Comparison of ENCODE assay signal across 1 cellular context in the genomic region with DNA sequence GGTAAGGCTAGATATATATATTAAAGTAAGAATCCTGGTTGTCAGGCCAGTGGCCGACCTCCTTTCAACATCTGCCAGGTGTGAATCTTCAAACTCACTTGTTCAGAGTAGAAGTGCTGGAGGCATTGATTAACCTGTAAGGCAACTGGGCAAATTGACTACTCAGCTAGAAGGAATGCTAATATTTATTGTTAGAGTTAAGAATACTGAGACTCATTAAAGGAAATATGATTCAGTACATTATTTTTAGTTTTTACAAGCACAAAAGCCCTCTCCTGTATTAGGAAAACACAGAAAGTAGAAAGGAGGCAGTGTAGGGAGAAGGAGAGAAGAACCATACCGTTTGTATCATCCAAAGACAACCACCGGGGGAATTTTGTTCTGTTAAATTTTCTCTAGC.
TF ChIP-seq lines count a peak whose summit lies in the region.

No MANE protein-coding gene starts in this region.

TF ChIP-seq in GM12878, 131 proteins besides CTCF, POLR2A, EP300 and RAD21:
- TF ChIP-seq MXI1 (IDR thresholded peaks at IDR 0.05; ENCODE audit: low read depth, low read length) (no peak), HDAC6 (IDR thresholded peaks at IDR 0.05; ENCODE audit: unreplicated experiment) (no peak), ATF2 (IDR thresholded peaks at IDR 0.05; ENCODE audit: low read length) (no peak), IKZF2 (IDR thresholded peaks at IDR 0.05) (no peak), HSF1 (IDR thresholded peaks at IDR 0.05; ENCODE audit: low read depth, low read length) (no peak), KLF5 (IDR thresholded peaks at IDR 0.05; ENCODE audit: partially characterized antibody) (no peak), CHD2 (IDR thresholded peaks at IDR 0.05; ENCODE audit: borderline replicate concordance, low read depth, low read length) (no peak)
